In the genomic region with DNA sequence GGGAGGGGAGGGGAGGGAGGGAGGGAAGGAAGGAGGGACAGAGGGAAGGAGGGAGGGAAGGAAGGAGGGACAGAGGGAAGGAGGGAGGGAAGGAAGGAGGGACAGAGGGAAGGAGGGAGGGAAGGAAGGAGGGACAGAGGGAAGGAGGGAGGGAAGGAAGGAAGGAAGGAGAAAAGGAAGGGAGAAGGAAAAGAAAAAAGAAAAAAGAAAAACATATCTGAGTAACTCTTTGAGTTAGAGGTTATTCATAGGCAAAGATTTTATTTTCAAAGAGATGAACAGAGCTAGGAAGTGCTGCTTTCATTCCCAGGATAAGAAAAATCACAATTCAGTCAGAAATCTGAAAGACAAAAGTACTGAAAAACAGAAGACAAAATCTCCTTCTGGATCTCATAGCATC, we compare ENCODE assay signal across 2 cellular contexts.
A peak's percentile ranks its signal among the peaks of the same experiment; 100 is the strongest.
DNase-seq lines count a peak whose midpoint lies in the region; ATAC-seq, FAIRE-seq and TF ChIP-seq lines count a peak whose summit lies in the region.
"Not testable (repeated sequence)": the region's sequence is repeated elsewhere in the genome, so short reads cannot be mapped to it uniquely, and the experiment has no call there.

No MANE protein-coding gene starts in this region.

- H3K27ac ChIP-seq in K562 (ENCODE audit: extremely low read depth, low read depth, low read length); HepG2 (ENCODE audit: extremely low read length, insufficient read depth, low read length): not testable (repeated sequence)

- intact Hi-C loops in K562 (cut with micrococcal nuclease); HepG2 (cut with micrococcal nuclease; ENCODE audit: unreplicated experiment): not testable (repeated sequence)

- CTCF ChIA-PET in K562 (lab: Yijun Ruan, JAX; ENCODE audit: low intra/inter-chr PET ratio); HepG2 (lab: Yijun Ruan, JAX; ENCODE audit: low intra/inter-chr PET ratio, low total read pairs): not testable (repeated sequence)

- not testable (repeated sequence) for TF ChIP-seq EP300 in K562 (IDR thresholded peaks at IDR 0.05; ENCODE audit: low read length); HepG2 (IDR thresholded peaks at IDR 0.05; ENCODE audit: low read depth in 2 of 2, low read length in 2 of 2); HepG2 (CRISPR knock-in tag; IDR thresholded peaks at IDR 0.05; ENCODE audit: borderline replicate concordance)

- not testable (repeated sequence) for H3K27me3 ChIP-seq in K562 (ENCODE audit: control insufficient read depth in 2 of 2, insufficient read depth in 2 of 2, low read length in 2 of 2); HepG2 (ENCODE audit: control insufficient read depth in 1 of 2, insufficient read depth in 2 of 2, low read length in 2 of 2)

- H3K4me3 ChIP-seq in K562; HepG2 (replicated peaks in 1 of 3; ENCODE audit: insufficient read depth in 1 of 3, low read depth in 2 of 3, low read length in 3 of 3): not testable (repeated sequence)

- H2AFZ ChIP-seq in K562 (ENCODE audit: low read depth, low read length); HepG2 (ENCODE audit: low read length): not testable (repeated sequence)

- not testable (repeated sequence) for H4K20me1 ChIP-seq in K562 (replicated peaks; ENCODE audit: control insufficient read depth, insufficient read depth, low read length); HepG2 (ENCODE audit: insufficient read depth, low read length)

- not testable (repeated sequence) for H3K79me2 ChIP-seq in K562 (ENCODE audit: control insufficient read depth, insufficient read depth, low read length); HepG2 (ENCODE audit: insufficient read depth, low read length)

- POLR2A ChIA-PET in K562 (lab: Yijun Ruan, JAX): interaction anchor here (0.6 to 1.3 kb wide), 2 partner anchors 9 to 746 kb away, joined by 3 to 4 read pairs; no protein-coding TSS in a partner anchor
- POLR2A ChIA-PET in HepG2 (lab: Yijun Ruan, JAX): not testable (repeated sequence)

- FAIRE-seq in K562 (lab: Jason Lieb, UNC); HepG2 (lab: Jason Lieb, UNC): not testable (repeated sequence)

- not testable (repeated sequence) for DNase-seq in K562 (ENCODE audit: extremely low read depth in 1 of 4, low spot score in 3 of 4); HepG2 (ENCODE audit: low spot score)

- not testable (repeated sequence) for TF ChIP-seq CTCF in K562 (IDR thresholded peaks at IDR 0.05 in 2 of 3, conservative IDR thresholded peaks at IDR 0.05 in 1 of 3; ENCODE audit: insufficient read depth in 2 of 3, low read depth in 1 of 3, low read length in 3 of 3); HepG2 (CRISPR knock-in tag; IDR thresholded peaks at IDR 0.05)

- ATAC-seq in K562, HepG2: not testable (repeated sequence)

- TF ChIP-seq RAD21 in K562 (CRISPR knock-in tag; conservative IDR thresholded peaks at IDR 0.05 in 1 of 2, IDR thresholded peaks at IDR 0.05 in 1 of 2); HepG2 (CRISPR knock-in tag; IDR thresholded peaks at IDR 0.05): not testable (repeated sequence)

- not testable (repeated sequence) for BruUV-seq in K562 (replicated peaks; lab: Mats Ljungman, UMichigan); HepG2 (replicated peaks; lab: Mats Ljungman, UMichigan)

- H3K4me1 ChIP-seq in K562 (replicated peaks in 1 of 2; ENCODE audit: control insufficient read depth in 2 of 2, insufficient read depth in 2 of 2, low read length in 2 of 2); HepG2 (ENCODE audit: insufficient read depth, low read length): not testable (repeated sequence)

- in situ Hi-C loops in K562 (cut with MboI); HepG2 (cut with HindIII; ENCODE audit: extremely low pct_ligation_motif_present, low pct_unique_long_range_greater_than_20kb): not testable (repeated sequence)

- H3K9me1 ChIP-seq in K562 (ENCODE audit: control insufficient read depth, insufficient read depth, low read length): not testable (repeated sequence)

- H3K36me3 ChIP-seq in K562 (ENCODE audit: control insufficient read depth, insufficient read depth, low read length); HepG2 (replicated peaks in 1 of 2; ENCODE audit: control insufficient read depth in 1 of 2, insufficient read depth in 2 of 2, low read length in 2 of 2): not testable (repeated sequence)

- TF ChIP-seq POLR2A in K562 (conservative IDR thresholded peaks at IDR 0.05); HepG2 (IDR thresholded peaks at IDR 0.05; ENCODE audit: insufficient read depth in 1 of 2, low read depth in 2 of 2, low read length in 2 of 2): not testable (repeated sequence)

- not testable (repeated sequence) for H3K4me2 ChIP-seq in K562 (ENCODE audit: insufficient read depth, low read length); HepG2 (ENCODE audit: low read depth, low read length)

- H3K9me3 ChIP-seq in K562 (replicated peaks; ENCODE audit: control insufficient read depth, insufficient read depth, low read depth, low read length); HepG2 (ENCODE audit: low read length): not testable (repeated sequence)

- H3K9ac ChIP-seq in K562 (ENCODE audit: insufficient read depth in 1 of 2, low read depth in 2 of 2, low read length in 2 of 2); HepG2 (ENCODE audit: insufficient read depth, low read depth, low read length): not testable (repeated sequence)

TF ChIP-seq in K562, 482 proteins besides CTCF, POLR2A, EP300 and RAD21:
- TF ChIP-seq, protein P1, sequence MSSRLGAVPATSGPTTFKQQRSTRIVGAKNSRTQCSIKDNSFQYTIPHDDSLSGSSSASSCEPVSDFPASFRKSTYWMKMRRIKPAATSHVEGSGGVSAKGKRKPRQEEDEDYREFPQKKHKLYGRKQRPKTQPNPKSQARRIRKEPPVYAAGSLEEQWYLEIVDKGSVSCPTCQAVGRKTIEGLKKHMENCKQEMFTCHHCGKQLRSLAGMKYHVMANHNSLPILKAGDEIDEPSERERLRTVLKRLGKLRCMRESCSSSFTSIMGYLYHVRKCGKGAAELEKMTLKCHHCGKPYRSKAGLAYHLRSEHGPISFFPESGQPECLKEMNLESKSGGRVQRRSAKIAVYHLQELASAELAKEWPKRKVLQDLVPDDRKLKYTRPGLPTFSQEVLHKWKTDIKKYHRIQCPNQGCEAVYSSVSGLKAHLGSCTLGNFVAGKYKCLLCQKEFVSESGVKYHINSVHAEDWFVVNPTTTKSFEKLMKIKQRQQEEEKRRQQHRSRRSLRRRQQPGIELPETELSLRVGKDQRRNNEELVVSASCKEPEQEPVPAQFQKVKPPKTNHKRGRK (tag; IDR thresholded peaks at IDR 0.05): peak; percentile 69

TF ChIP-seq in HepG2, 621 proteins besides CTCF, POLR2A, EP300 and RAD21:
- TF ChIP-seq PCBP2 (optimal IDR thresholded peaks at IDR 0.05; ENCODE audit: low read depth, low read length, poor library complexity, severe bottlenecking): peak; percentile 41
- peak; percentile 60 for TF ChIP-seq HNRNPK (IDR thresholded peaks at IDR 0.05; ENCODE audit: low read depth, low read length, poor library complexity, severe bottlenecking)
